Comparison of ENCODE assay signal across 8 cellular contexts in the genomic region with DNA sequence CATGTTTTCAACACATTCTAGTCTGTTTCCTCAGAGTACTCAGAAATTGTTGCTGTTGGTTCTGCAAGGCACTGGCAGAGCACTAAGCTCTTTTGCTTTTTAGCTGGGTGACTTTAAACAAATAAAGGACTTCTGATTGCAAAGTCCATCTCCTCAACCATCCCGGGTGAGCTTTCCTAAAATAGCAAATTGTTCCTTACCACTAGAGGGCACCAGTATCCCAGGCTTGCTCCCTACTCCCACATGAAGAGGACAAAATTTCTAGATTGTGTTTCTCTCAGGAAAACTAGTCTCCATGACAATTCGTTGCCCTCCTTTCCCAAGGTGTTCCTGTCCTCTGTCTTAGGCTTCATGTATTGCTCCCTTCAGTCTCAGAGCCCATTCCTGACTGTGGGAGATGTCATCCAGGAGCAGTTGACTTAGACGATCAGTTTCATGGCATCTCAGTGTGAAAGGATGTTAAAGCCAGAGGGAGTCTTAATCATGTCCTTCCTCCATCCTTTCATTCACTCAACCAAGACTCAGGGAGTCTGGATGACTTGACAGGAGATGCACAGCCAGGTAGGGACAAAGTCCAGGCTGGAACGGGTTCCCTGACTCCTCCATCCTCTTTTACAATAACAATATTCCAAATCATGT. TPM values are rescaled to one million over a fixed set of nuclear protein-coding genes. Genes with fewer than 3 reads are reported as not detected.
A peak's percentile ranks its signal among the peaks of the same experiment; 100 is the strongest.
DNase-seq lines count a peak whose midpoint lies in the region; TF ChIP-seq lines count a peak whose summit lies in the region.

No MANE protein-coding gene starts in this region.

- no peaks in the 10 kb centered on the region for H3K9me3 ChIP-seq in prostate gland

- no peaks in the 10 kb centered on the region for H3K27me3 ChIP-seq in prostate gland (replicated peaks; ENCODE audit: insufficient read depth)

- H3K27ac ChIP-seq in prostate gland: no peak overlapping the region

- intact Hi-C loops in prostate gland (cut with DNase I): no loop called here

- DNase-seq in CD1c-positive myeloid dendritic cell (ENCODE audit: extremely low spot score) (peak; percentile 28), H4 (ENCODE audit: low spot score) (peak; percentile 37), RKO (ENCODE audit: low spot score) (peak; percentile 54), fibroblast of villous mesenchyme (ENCODE audit: low read depth) (peak; percentile 48), prostate gland (ENCODE audit: low spot score) (peak; percentile 14), GDM1 (lab: John Stamatoyannopoulos, UW) (no peak)
- DNase-seq in effector CD8-positive, alpha-beta T cell (lab: John Stamatoyannopoulos, UW): no peak
- DNase-seq in stimulated activated CD4-positive, alpha-beta T cell treated with anti-CD3 and anti-CD28 coated beads, Interleukin-4, amount 100 ng/mL, for 24 hours: no peak

- H3K4me1 ChIP-seq in prostate gland (replicated peaks): no peaks in the 10 kb centered on the region

- H3K4me3 ChIP-seq in fibroblast of villous mesenchyme (ENCODE audit: low read depth, low read length) (no peak overlapping the region), prostate gland (no peak overlapping the region)

- no peak for TF ChIP-seq POLR2A in prostate gland (IDR thresholded peaks at IDR 0.05)

- WGBS in prostate gland: 42% methylated on average over 4 of the region's 4 CpGs

- no peaks in the 10 kb centered on the region for H3K36me3 ChIP-seq in prostate gland

- peak; percentile 81 for TF ChIP-seq CTCF in fibroblast of villous mesenchyme (IDR thresholded peaks at IDR 0.05; ENCODE audit: insufficient read depth, low read depth, low read length)
- TF ChIP-seq CTCF in prostate gland (IDR thresholded peaks at IDR 0.05): peak in 2 of 4 experiments; percentile 33 to 36

RNA-seq across cellular contexts. Expression of a gene that starts 23.8 kb away (rescaled TPM):
- not detected in 2 replicates for total RNA-seq in H4 (2014; rRNA removed; shearing (Covaris generic))
- total RNA-seq in fibroblast of villous mesenchyme (not detected in 2 replicates), prostate gland (under 1 TPM in 1 of 2 donors, not detected in 1; 0.17 TPM)

RNA-seq across cellular contexts. Expression of a gene that starts 30.8 kb away (rescaled TPM):
- not detected in 2 replicates for total RNA-seq in H4 (2014; rRNA removed; shearing (Covaris generic))
- total RNA-seq in fibroblast of villous mesenchyme (not detected in 2 replicates), prostate gland (not detected)

Comparison
In these comparisons a context has a peak if more than half of its experiments do, and no peak if none do; other contexts are left out.
1. DNase-seq: peak in CD1c-positive myeloid dendritic cell (single experiment), H4 (single experiment), RKO (single experiment), fibroblast of villous mesenchyme (single experiment) and prostate gland (single experiment); none in GDM1 (single experiment), effector CD8-positive, alpha-beta T cell (single experiment) and stimulated activated CD4-positive, alpha-beta T cell treated with anti-CD3 and anti-CD28 coated beads, Interleukin-4, amount 100 ng/mL, for 24 hours (single experiment).